1 cellular context compared by ENCODE assay signal in genomic region chr14:61726772-61727658, GRCh38.
TF ChIP-seq lines count a peak whose summit lies in the region.

No MANE protein-coding gene starts in this region.

TF ChIP-seq in A549, 52 proteins besides CTCF, POLR2A, EP300 and RAD21 (continued from another document):
- no peak for TF ChIP-seq USF2 (IDR thresholded peaks at IDR 0.05)
- no peak for TF ChIP-seq RFX5 (IDR thresholded peaks at IDR 0.05)
- no peak for TF ChIP-seq ESRRA (IDR thresholded peaks at IDR 0.05; ENCODE audit: borderline replicate concordance, low read length)
- TF ChIP-seq HES2 (IDR thresholded peaks at IDR 0.05): no peak
- no peak for TF ChIP-seq JUNB (IDR thresholded peaks at IDR 0.05)
